ENCODE assay signal across 12 cellular contexts in the genomic region with DNA sequence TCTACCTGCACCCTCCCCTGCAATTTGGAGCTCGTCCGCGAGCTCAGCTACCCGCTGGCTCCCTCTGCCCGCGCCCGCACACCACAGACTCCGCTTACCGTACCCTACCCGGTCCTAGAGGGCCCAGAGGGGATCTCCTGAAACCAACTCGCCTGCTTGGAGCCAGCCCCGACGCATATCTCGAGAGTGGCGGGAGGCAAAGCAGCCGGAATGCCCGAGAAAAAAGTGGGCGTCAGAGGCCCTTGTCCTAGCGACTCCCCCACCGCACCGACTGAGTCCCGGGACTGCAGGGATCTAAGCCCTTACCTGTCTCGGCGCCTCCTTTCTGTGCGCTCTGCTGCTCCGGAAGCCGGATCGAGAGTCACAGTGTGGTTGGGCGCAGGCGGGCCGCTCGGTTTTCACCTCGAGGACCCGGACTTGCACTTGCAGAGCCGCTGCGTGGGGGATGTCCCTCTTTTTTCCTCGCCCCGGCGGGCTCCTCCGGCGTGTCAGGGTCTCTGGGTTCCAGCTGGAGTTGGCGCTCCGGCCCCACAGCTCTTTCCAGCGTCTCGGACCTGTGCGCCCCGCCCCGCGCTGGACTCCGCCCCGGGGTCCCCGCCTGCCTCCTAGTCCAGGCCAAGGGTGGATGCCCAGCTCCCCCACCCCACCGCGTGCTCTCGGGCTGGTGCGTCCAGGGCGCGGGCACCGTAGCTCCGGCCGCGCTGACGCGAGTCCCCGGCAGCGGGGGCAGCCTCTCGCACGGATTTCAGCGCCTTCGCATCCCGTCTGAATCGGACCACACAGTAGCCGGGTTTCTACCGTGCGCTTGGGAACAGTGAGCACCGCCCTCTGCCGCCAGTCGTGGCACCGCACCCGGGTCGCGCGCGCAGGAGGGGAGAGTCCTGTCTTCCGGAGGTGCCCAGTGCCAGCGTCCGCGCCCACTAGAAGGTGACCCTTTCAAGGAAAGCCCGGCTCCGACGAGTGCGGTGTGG. TPM values are rescaled to one million over a fixed set of nuclear protein-coding genes. Genes with fewer than 3 reads are reported as not detected.
DNase-seq lines count a peak whose midpoint lies in the region; ATAC-seq, FAIRE-seq and TF ChIP-seq lines count a peak whose summit lies in the region.
"Had no signal": no experiment of that assay in that cellular context is flagged by ENCODE, and none has a peak within 500 bp of the region (broad histone marks: within the 10 kb centered on the region; RNA-seq: fewer than 3 reads in every experiment).

Gene PROKR2, minus strand, starts transcription at position 767 of the 971 bp plus-strand sequence. CDS start 2,585 bp downstream, outside the sequence.

- 0 out of 2 replicates have a peak within 1 kb of the TSS, but pooled peaks have one; percentile 66 for H3K18ac ChIP-seq in H1 (ENCODE audit: extremely low read depth, low read length)

- H3K4ac ChIP-seq in H1 (replicated peaks; ENCODE audit: insufficient read length, low read depth, low read length): no peak within 1 kb of the TSS

- WGBS in H1 (ENCODE audit: extremely low coverage in 1 of 2, insufficient coverage in 1 of 2, insufficient read length in 1 of 2, insufficient replicate concordance in 2 of 2, low coverage in 1 of 2, low lambda C conversion rate in 2 of 2, missing lambda C conversion rate in 1 of 2), 2 experiments: 2% methylated on average over 73 of the region's 92 CpGs; no CpG with 5 or more reads in 1 of the 2 experiments

- H3K36me3 ChIP-seq in H1 (ENCODE audit: control insufficient read depth in 2 of 4, insufficient read depth in 4 of 4, low read length in 3 of 4): no peaks in the 10 kb centered on the region
- H3K36me3 ChIP-seq in neuron (ENCODE audit: insufficient read depth, low read length): no peaks in the 10 kb centered on the region

- H3K27me3 ChIP-seq in H1 (replicated peaks in 1 of 4; ENCODE audit: control insufficient read depth in 3 of 4, extremely low read depth in 1 of 4, insufficient read depth in 3 of 4, low read length in 3 of 4) (peaks cover 12 to 42% (median 34%) of the 10 kb centered on the region in 4 experiments), neuron (ENCODE audit: insufficient read depth, low read length) (peaks cover 59% of the 10 kb centered on the region)

- no peaks in the 10 kb centered on the region for H4K20me1 ChIP-seq in H1 (replicated peaks in 1 of 2; ENCODE audit: control insufficient read depth in 1 of 2, insufficient read depth in 2 of 2, low read length in 2 of 2)

- CTCF ChIA-PET in H1 (lab: Charles Lee; ENCODE audit: partially characterized antibody) (interaction anchor here (0.6 to 3.3 kb wide), 28 partner anchors 10 to 243 kb away, joined by 3 to 16 read pairs (median 3); partner anchors contain the start of gene CDS2), HEK293T (lab: Yijun Ruan, JAX) (no interaction called here)

- H2BK120ac ChIP-seq in H1 (replicated peaks; ENCODE audit: low read depth, low read length): no peak within 1 kb of the TSS

- no peaks in the 10 kb centered on the region for H3K79me1 ChIP-seq in H1 (ENCODE audit: low read depth, low read length)

- TF ChIP-seq CTCF in H1 (IDR thresholded peaks at IDR 0.05; ENCODE audit: control extremely low read depth in 1 of 3, insufficient read depth in 1 of 3, low read depth in 1 of 3, low read length in 3 of 3): peak; percentile 47 to 72 (median 65)

- no peak within 1 kb of the TSS for H3K56ac ChIP-seq in H1 (replicated peaks; ENCODE audit: insufficient read length, low read depth, low read length)

- peak within 1 kb of the TSS; percentile 58 to 84 for H3K4me2 ChIP-seq in H1 (ENCODE audit: insufficient read depth in 1 of 2, low read depth in 2 of 2, low read length in 2 of 2)

- DNase-seq in NCI-H1417 (lab: John Stamatoyannopoulos, UW): peak; percentile 23 to 73 (median 60)
- no peak for DNase-seq in NCI-H1417 treated with DMSO at 0.1 percent for 48 hours (lab: John Stamatoyannopoulos, UW)
- peak; percentile 61 for DNase-seq in NCI-H2227 (lab: John Stamatoyannopoulos, UW; ENCODE audit: unreplicated experiment)
- DNase-seq in H1 (ENCODE audit: low read depth in 1 of 2, low spot score in 2 of 2): peak; percentile 17 to 88
- DNase-seq in HEK293T (ENCODE audit: extremely low spot score): no peak
- DNase-seq in NCI-H1436 (lab: John Stamatoyannopoulos, UW): no peak
- DNase-seq: hippocampal formation had no signal

- no peak within 1 kb of the TSS for H3K23ac ChIP-seq in H1 (ENCODE audit: insufficient read length)

- no peak; a peak in 1 of 3 replicates for TF ChIP-seq POLR2A in H1 (IDR thresholded peaks at IDR 0.05; ENCODE audit: control extremely low read depth in 1 of 2, low read depth in 2 of 2, low read length in 2 of 2)

- H3K27ac ChIP-seq in H1 (ENCODE audit: low read depth, low read length): no peak within 1 kb of the TSS

- H2BK12ac ChIP-seq in H1 (ENCODE audit: low read depth, low read length): no peak within 1 kb of the TSS

- no peak within 1 kb of the TSS for H4K5ac ChIP-seq in H1 (ENCODE audit: insufficient read length, low read depth, low read length)

- H2BK5ac ChIP-seq in H1 (ENCODE audit: low read depth, low read length): no peak within 1 kb of the TSS

- ATAC-seq in HG02970 (IDR thresholded peaks at IDR 0.05; ENCODE audit: low FRiP score, unreplicated experiment): no peak
- ATAC-seq: GM12878 had no signal

- H4K91ac ChIP-seq in H1 (replicated peaks; ENCODE audit: insufficient read length, low read length): no peak within 1 kb of the TSS

- peak within 1 kb of the TSS; percentile 59 for H4K8ac ChIP-seq in H1 (ENCODE audit: extremely low read depth, insufficient read depth, low read length)

- FAIRE-seq in H1 (lab: Jason Lieb, UNC): no peak
- FAIRE-seq: GM12878 had no signal

- no peak for TF ChIP-seq EP300 in H1 (IDR thresholded peaks at IDR 0.05; ENCODE audit: borderline replicate concordance in 1 of 2, low read depth in 2 of 2, low read length in 2 of 2)

- H2BK15ac ChIP-seq in H1 (ENCODE audit: low read length): no peak within 1 kb of the TSS; the same call in 1 of the 2 replicates

- POLR2A ChIA-PET in H1 (lab: Charles Lee; ENCODE audit: partially characterized antibody) (interaction anchor here (0.5 to 3.2 kb wide), 5 partner anchors 10 to 168 kb away, joined by 3 to 9 read pairs (median 3); no protein-coding TSS in a partner anchor), HEK293T (lab: Yijun Ruan, JAX) (no interaction called here)

- no peaks in the 10 kb centered on the region for H3K79me2 ChIP-seq in H1 (ENCODE audit: control insufficient read depth in 1 of 2, insufficient read depth in 2 of 2, low read length in 2 of 2)

- H3K23me2 ChIP-seq in H1 (ENCODE audit: low read depth, low read length): peaks cover 20% of the 10 kb centered on the region; the same call in 1 of the 2 replicates

- H3K14ac ChIP-seq in H1 (ENCODE audit: insufficient read length): no peak within 1 kb of the TSS

- no peak within 1 kb of the TSS for H2BK20ac ChIP-seq in H1 (ENCODE audit: low read length)

- H3K9ac ChIP-seq in H1 (replicated peaks in 1 of 4; ENCODE audit: extremely low read depth in 1 of 4, low read depth in 3 of 4, low read length in 3 of 4): peak within 1 kb of the TSS in 3 of 4 experiments; percentile 5 to 14 (median 13); a peak in 1 of 7 replicates

- peaks cover 0 to 6% (median under 1%) of the 10 kb centered on the region in 4 experiments; a peak in 2 of 7 replicates for H3K4me1 ChIP-seq in H1 (replicated peaks in 1 of 4; ENCODE audit: control insufficient read depth in 3 of 4, insufficient read depth in 4 of 4, low read length in 3 of 4)
- no peaks in the 10 kb centered on the region for H3K4me1 ChIP-seq in neuron (ENCODE audit: insufficient read depth, low read length)

- peaks cover 0 to 3% of the 10 kb centered on the region in 2 experiments; a peak in 1 of 4 replicates for H3K9me3 ChIP-seq in H1 (ENCODE audit: insufficient read depth in 2 of 2, low read depth in 1 of 2, low read length in 1 of 2)
- H3K9me3 ChIP-seq in neuron (ENCODE audit: low read length): peaks cover 8% of the 10 kb centered on the region

- no peak within 1 kb of the TSS for H2AK5ac ChIP-seq in H1 (ENCODE audit: low read depth, low read length)

- H3K4me3 ChIP-seq in H1 (ENCODE audit: extremely low read depth in 1 of 4, insufficient read depth in 2 of 4, low read depth in 3 of 4, low read length in 4 of 4) (peak within 1 kb of the TSS; percentile 60 to 79 (median 74)), neuron (ENCODE audit: low read length) (peak within 1 kb of the TSS; percentile 28)
- H3K4me3 ChIP-seq: GM12878 had no signal

- H2AFZ ChIP-seq in H1 (ENCODE audit: low read length) (peak within 1 kb of the TSS; percentile 89), neuron (ENCODE audit: low read depth, low read length) (no peak within 1 kb of the TSS)

- TF ChIP-seq RAD21 in H1 (IDR thresholded peaks at IDR 0.05 in 1 of 2, conservative IDR thresholded peaks at IDR 0.05 in 1 of 2; ENCODE audit: low read depth in 2 of 2, low read length in 2 of 2): peak; percentile 46 to 66

TF ChIP-seq in H1, 55 proteins besides CTCF, POLR2A, EP300 and RAD21 (continues in another document):
- TF ChIP-seq KDM4A (IDR thresholded peaks at IDR 0.05; ENCODE audit: low read depth, low read length, severe bottlenecking): peak; percentile 88
- TF ChIP-seq POLR2AphosphoS5 (IDR thresholded peaks at IDR 0.05; ENCODE audit: low read depth, low read length): no peak
- TF ChIP-seq RBBP5 (IDR thresholded peaks at IDR 0.05; ENCODE audit: borderline replicate concordance, low read depth, low read length): no peak; the same call in 1 of the 2 replicates
- peak; percentile 10; the same call in 1 of the 2 replicates for TF ChIP-seq CREB1 (IDR thresholded peaks at IDR 0.05)
- no peak for TF ChIP-seq NRF1 (IDR thresholded peaks at IDR 0.05; ENCODE audit: low read depth, low read length)
- TF ChIP-seq SRF (IDR thresholded peaks at IDR 0.05; ENCODE audit: low read depth, low read length): no peak

TF ChIP-seq in HEK293T, 16 proteins besides CTCF, POLR2A, EP300 and RAD21 (continues in another document):
- TF ChIP-seq TARDBP (IDR thresholded peaks at IDR 0.05) (no peak), BHLHE40 (IDR thresholded peaks at IDR 0.05; ENCODE audit: borderline replicate concordance) (no peak), LEF1 (IDR thresholded peaks at IDR 0.05; ENCODE audit: borderline replicate concordance) (no peak), FOXM1 (IDR thresholded peaks at IDR 0.05; ENCODE audit: borderline replicate concordance) (no peak), SUZ12 (IDR thresholded peaks at IDR 0.05) (no peak), SP1 (IDR thresholded peaks at IDR 0.05) (no peak), ZNF384 (IDR thresholded peaks at IDR 0.05) (no peak), ELF4 (IDR thresholded peaks at IDR 0.05) (no peak), FOXK2 (IDR thresholded peaks at IDR 0.05) (no peak), FOXA1 (IDR thresholded peaks at IDR 0.05) (no peak)

RNA-seq across cellular contexts. Expression of gene PROKR2, which starts in this region (rescaled TPM):
- 2.6 and 3.3 TPM in 2 replicates for total RNA-seq in H1 (2021; fragmentation: NEBNext Ultra II Directional; extraction: Animal tissue kit (Norgen Biotek cat#: 25700))
- 7.7 and 9.5 TPM in 2 replicates for polyA plus RNA-seq in H1 (2011; rRNA removed)
- 5.0 TPM for polyA plus RNA-seq in H1 (2011; cell fraction: cytosol; rRNA removed)
- polyA plus RNA-seq in H1 (2011; cell fraction: nucleus; rRNA removed): 6.4 TPM
- polyA plus RNA-seq in H1 (2012, experiment 1 of 2): 1.8 to 3.8 TPM (median 2.3 TPM) in 4 replicates
- polyA plus RNA-seq in H1 (2012, experiment 2 of 2): 0.21 TPM
- 2.7 TPM for polyA plus RNA-seq in H1 (2013, experiment 1 of 2)
- 2.2 TPM for polyA plus RNA-seq in H1 (2013, experiment 2 of 2)
- 19.9 and 31.2 TPM in 2 replicates for polyA minus RNA-seq in H1 (2011; rRNA and poly(A)+ RNA removed)
- polyA minus RNA-seq in H1 (2011; cell fraction: cytosol; rRNA and poly(A)+ RNA removed): 5.4 TPM
- 4.3 TPM for polyA minus RNA-seq in H1 (2011; cell fraction: nucleus; rRNA and poly(A)+ RNA removed)
- total RNA-seq: GM12878; T-helper 1 cell treated with Interleukin-12 subunit alpha and Interleukin-12 subunit beta and Interleukin-4 antibody, amounts not matched to agents 30 ng/mL and 1 ng/mL, for 36 hours; ureter had no signal
- polyA plus RNA-seq: GM12878 had no signal

Comparison
In these comparisons a context has a peak if more than half of its experiments do, and no peak if none do; other contexts are left out.
1. DNase-seq: peak in NCI-H1417 (3 of 3), NCI-H2227 (single experiment) and H1 (2 of 2); none in NCI-H1417 treated with DMSO at 0.1 percent for 48 hours (single experiment), HEK293T (single experiment) and NCI-H1436 (single experiment).